ENCODE assay signal across 8 cellular contexts in genomic region chr11:34050967-34051348, GRCh38. TPM values are rescaled to one million over a fixed set of nuclear protein-coding genes. Genes with fewer than 3 reads are reported as not detected.
DNase-seq lines count a peak whose midpoint lies in the region; ATAC-seq, FAIRE-seq and TF ChIP-seq lines count a peak whose summit lies in the region.

No MANE protein-coding gene starts in this region.

- intact Hi-C loops in K562 (cut with micrococcal nuclease), result loop anchor here (2.0 kb wide), 1 partner anchor 54 kb away; no protein-coding TSS in a partner anchor
- intact Hi-C loops in testis (cut with DNase I; ENCODE audit: low total_unique reads), result no loop called here

- POLR2A ChIA-PET in K562 (lab: Yijun Ruan, JAX), result interaction anchor here (0.6 to 2.9 kb wide), 7 partner anchors 9 to 107 kb away, joined by 3 to 14 read pairs (median 4); partner anchors contain the start of gene NAT10

- TF ChIP-seq EP300 in K562 (IDR thresholded peaks at IDR 0.05; ENCODE audit: low read length), result no peak

- H2AFZ ChIP-seq in MM.1S (ENCODE audit: low read length), result peak overlapping the region; percentile 61
- peak overlapping the region; percentile 77 for H2AFZ ChIP-seq in K562 (ENCODE audit: low read depth, low read length)

- H3K79me2 ChIP-seq in MM.1S (ENCODE audit: low read length) (peaks cover 38% of the 10 kb centered on the region), K562 (ENCODE audit: control insufficient read depth, insufficient read depth, low read length) (peaks cover 49% of the 10 kb centered on the region)

- CTCF ChIA-PET in K562 (lab: Yijun Ruan, JAX; ENCODE audit: low intra/inter-chr PET ratio), result no interaction called here

- H3K27me3 ChIP-seq in GM06990 (replicated peaks; ENCODE audit: control insufficient read depth, insufficient read depth, low read length) (no peaks in the 10 kb centered on the region), MM.1S (replicated peaks; ENCODE audit: insufficient read depth, low read length) (no peaks in the 10 kb centered on the region), K562 (ENCODE audit: control insufficient read depth in 2 of 2, insufficient read depth in 2 of 2, low read length in 2 of 2) (no peaks in the 10 kb centered on the region), testis (no peaks in the 10 kb centered on the region)

- TF ChIP-seq CTCF in GM06990 (IDR thresholded peaks at IDR 0.05; ENCODE audit: insufficient read depth, low read length, poor library complexity, severe bottlenecking), result no peak
- TF ChIP-seq CTCF in MM.1S (IDR thresholded peaks at IDR 0.05; ENCODE audit: low read length), result no peak
- TF ChIP-seq CTCF in K562 (IDR thresholded peaks at IDR 0.05 in 2 of 3, conservative IDR thresholded peaks at IDR 0.05 in 1 of 3; ENCODE audit: insufficient read depth in 2 of 3, low read depth in 1 of 3, low read length in 3 of 3), result no peak
- TF ChIP-seq CTCF in testis (IDR thresholded peaks at IDR 0.05), result no peak

- TF ChIP-seq POLR2A in K562 (conservative IDR thresholded peaks at IDR 0.05) (no peak), testis (IDR thresholded peaks at IDR 0.05) (no peak)

- H3K9me3 ChIP-seq in MM.1S (replicated peaks; ENCODE audit: insufficient read depth, low read length) (no peaks in the 10 kb centered on the region), K562 (replicated peaks; ENCODE audit: control insufficient read depth, insufficient read depth, low read depth, low read length) (no peaks in the 10 kb centered on the region), testis (no peaks in the 10 kb centered on the region)

- peak; percentile 1; the same call in 2 of the 3 replicates for ATAC-seq in K562
- ATAC-seq in left lobe of liver, result peak; percentile 13
- no peak for ATAC-seq in HG02798 (IDR thresholded peaks at IDR 0.05; ENCODE audit: poor library complexity, unreplicated experiment)

- H3K36me3 ChIP-seq in GM06990 (ENCODE audit: control insufficient read depth, insufficient read depth, low read length) (peaks cover 2% of the 10 kb centered on the region), MM.1S (replicated peaks; ENCODE audit: insufficient read depth, low read length) (peaks cover 5% of the 10 kb centered on the region), K562 (ENCODE audit: control insufficient read depth, insufficient read depth, low read length) (peaks cover 28% of the 10 kb centered on the region), testis (ENCODE audit: low read depth, missing control alignments) (no peaks in the 10 kb centered on the region)

- H4K20me1 ChIP-seq in MM.1S (ENCODE audit: insufficient read depth, low read length) (peaks cover 19% of the 10 kb centered on the region), K562 (replicated peaks; ENCODE audit: control insufficient read depth, insufficient read depth, low read length) (peaks cover 7% of the 10 kb centered on the region; the same call in 1 of the 2 replicates)

- H3K9me1 ChIP-seq in K562 (ENCODE audit: control insufficient read depth, insufficient read depth, low read length), result no peaks in the 10 kb centered on the region

- TF ChIP-seq RAD21 in K562 (CRISPR knock-in tag; conservative IDR thresholded peaks at IDR 0.05 in 1 of 2, IDR thresholded peaks at IDR 0.05 in 1 of 2), result no peak

- H3K9ac ChIP-seq in MM.1S (ENCODE audit: low read length), result peak overlapping the region; percentile 95
- H3K9ac ChIP-seq in K562 (ENCODE audit: insufficient read depth in 1 of 2, low read depth in 2 of 2, low read length in 2 of 2), result peak overlapping the region; percentile 92 to 99; a peak in 3 of 4 replicates

- no peaks in the 10 kb centered on the region for H3K9me2 ChIP-seq in MM.1S (replicated peaks; ENCODE audit: insufficient read depth, low read length)

- no TSS peak for BruUV-seq in K562 (replicated peaks; lab: Mats Ljungman, UMichigan)

- 2% methylated on average over 8 of the region's 11 CpGs for WGBS in K562 (ENCODE audit: insufficient coverage, low coverage, missing lambda C conversion rate)
- WGBS in testis, 2 donors, result 0% methylated on average over 11 of the region's 11 CpGs

- peak; percentile 19 for FAIRE-seq in K562 (lab: Jason Lieb, UNC)

- H3K4me3 ChIP-seq in GM06990 (replicated peaks; ENCODE audit: low read depth, low read length) (peak overlapping the region; percentile 93), MM.1S (ENCODE audit: low read length) (peak overlapping the region; percentile 96), K562 (peak overlapping the region; percentile 97), testis (peak overlapping the region; percentile 88 to 96)

- in situ Hi-C loops in K562 (cut with MboI), result no loop called here

- peaks cover 16% of the 10 kb centered on the region for H3F3A ChIP-seq in MM.1S (ENCODE audit: insufficient read depth, low read length)

- no peak for DNase-seq in GM06990 (ENCODE audit: extremely low read depth, insufficient read length)
- no peak for DNase-seq in MM.1S
- no peak for DNase-seq in K562 (ENCODE audit: extremely low read depth in 1 of 4, low spot score in 3 of 4)
- DNase-seq in left lobe of liver (ENCODE audit: low spot score), result no peak
- DNase-seq in testis, result no peak
- DNase-seq in pons (ENCODE audit: low spot score), result no peak
- DNase-seq in cerebellar nuclear complex (lab: John Stamatoyannopoulos, UW), result no peak

- H3K4me1 ChIP-seq in MM.1S (ENCODE audit: low read length), result peaks cover 11% of the 10 kb centered on the region; the same call in 1 of the 2 replicates
- peaks cover 13 to 29% of the 10 kb centered on the region in 2 experiments for H3K4me1 ChIP-seq in K562 (replicated peaks in 1 of 2; ENCODE audit: control insufficient read depth in 2 of 2, insufficient read depth in 2 of 2, low read length in 2 of 2)
- peaks cover 23% of the 10 kb centered on the region for H3K4me1 ChIP-seq in testis

- H3K27ac ChIP-seq in MM.1S (ENCODE audit: low read length) (peak overlapping the region; percentile 98; the same call in 1 of the 2 replicates), K562 (ENCODE audit: extremely low read depth, low read depth, low read length) (peak overlapping the region; percentile 97), testis (peak overlapping the region; percentile 97 to 99)

- H3K4me2 ChIP-seq in MM.1S (ENCODE audit: low read depth, low read length), result peak overlapping the region; percentile 74
- peak overlapping the region; percentile 88 for H3K4me2 ChIP-seq in K562 (ENCODE audit: insufficient read depth, low read length)

TF ChIP-seq in K562, 482 proteins besides CTCF, POLR2A, EP300 and RAD21 (continues in another document):
- TF ChIP-seq ZSCAN29 (IDR thresholded peaks at IDR 0.05) (no peak), FOXA3 (CRISPR knock-in tag; conservative IDR thresholded peaks at IDR 0.05 in 1 of 2, IDR thresholded peaks at IDR 0.05 in 1 of 2) (no peak)

RNA-seq across cellular contexts. Expression of gene CAPRIN1, which starts 0.6 kb away (rescaled TPM):
- 130 and 461 TPM in 2 replicates for total RNA-seq in K562 (2011; cell fraction: chromatin; rRNA removed; ENCODE audit: low replicate concordance)
- 84.2 and 92.2 TPM in 2 replicates for total RNA-seq in K562 (2011; cell fraction: nucleolus; rRNA removed)
- total RNA-seq in K562 (2011; cell fraction: nucleoplasm; rRNA removed), result 188 and 293 TPM in 2 replicates
- total RNA-seq in K562 (2014; rRNA removed) (216 and 244 TPM in 2 replicates), K562 (2014; rRNA removed; fragmentation: Illumina TruSeq; extraction: Trizol) (226 and 247 TPM in 2 replicates), K562 (2015; rRNA removed; fragmentation: Illumina TruSeq; extraction: Trizol) (237 and 246 TPM in 2 replicates), K562 (2021) (252 and 263 TPM in 2 replicates), left lobe of liver (68.6 TPM), testis (100 to 1,000 TPM; 281 to 377 TPM)
- polyA plus RNA-seq in K562 (2011; rRNA removed) (255 and 269 TPM in 2 replicates), K562 (2014; fragmentation: Illumina TruSeq; extraction: Trizol) (235 and 271 TPM in 2 replicates), K562 (2014; fragmentation: Nextera tagmentation; extraction: Ambion mirVana) (10 to 100 TPM; 49.6 to 51.8 TPM), K562 (2014; rRNA removed) (181 and 188 TPM in 2 replicates), testis (ENCODE audit: insufficient read depth, low read depth, low replicate concordance) (419 TPM)
- polyA plus RNA-seq in K562 (2011; cell fraction: cytosol; rRNA removed), result 244 and 252 TPM in 2 replicates
- polyA plus RNA-seq in K562 (2011; cell fraction: nucleus; rRNA removed), result 170 and 222 TPM in 2 replicates
- 154 and 186 TPM in 2 replicates for polyA plus RNA-seq in K562 (2012)
- 519 and 530 TPM in 2 replicates for polyA minus RNA-seq in K562 (2011; rRNA and poly(A)+ RNA removed)
- polyA minus RNA-seq in K562 (2011; cell fraction: cytosol; rRNA and poly(A)+ RNA removed), result 168 and 225 TPM in 2 replicates
- polyA minus RNA-seq in K562 (2011; cell fraction: nucleus; rRNA and poly(A)+ RNA removed), result 89.8 and 158 TPM in 2 replicates

RNA-seq across cellular contexts. Expression of gene NAT10, which starts 54.5 kb away (rescaled TPM):
- 165 and 174 TPM in 2 replicates for total RNA-seq in K562 (2011; cell fraction: chromatin; rRNA removed; ENCODE audit: low replicate concordance)
- total RNA-seq in K562 (2011; cell fraction: nucleolus; rRNA removed), result 86.5 and 93.6 TPM in 2 replicates
- 106 and 112 TPM in 2 replicates for total RNA-seq in K562 (2011; cell fraction: nucleoplasm; rRNA removed)
- total RNA-seq in K562 (2014; rRNA removed) (59.5 and 68.0 TPM in 2 replicates), K562 (2014; rRNA removed; fragmentation: Illumina TruSeq; extraction: Trizol) (69.0 and 71.1 TPM in 2 replicates), K562 (2015; rRNA removed; fragmentation: Illumina TruSeq; extraction: Trizol) (91.3 and 92.9 TPM in 2 replicates), K562 (2021) (125 and 127 TPM in 2 replicates), left lobe of liver (12.9 TPM), testis (10 to 100 TPM; 47.7 to 50.5 TPM)
- polyA plus RNA-seq in K562 (2011; rRNA removed) (86.3 and 96.5 TPM in 2 replicates), K562 (2014; fragmentation: Illumina TruSeq; extraction: Trizol) (91.3 and 98.2 TPM in 2 replicates), K562 (2014; fragmentation: Nextera tagmentation; extraction: Ambion mirVana) (100 to 1,000 TPM in 1 of 2 experiments, 10 to 100 TPM in 1; 55.4 to 122 TPM), K562 (2014; rRNA removed) (62.4 and 73.4 TPM in 2 replicates), testis (ENCODE audit: insufficient read depth, low read depth, low replicate concordance) (49.9 TPM)
- 79.8 and 93.3 TPM in 2 replicates for polyA plus RNA-seq in K562 (2011; cell fraction: cytosol; rRNA removed)
- 120 and 143 TPM in 2 replicates for polyA plus RNA-seq in K562 (2011; cell fraction: nucleus; rRNA removed)
- polyA plus RNA-seq in K562 (2012), result 54.7 and 77.0 TPM in 2 replicates
- 131 and 145 TPM in 2 replicates for polyA minus RNA-seq in K562 (2011; rRNA and poly(A)+ RNA removed)
- 100 and 108 TPM in 2 replicates for polyA minus RNA-seq in K562 (2011; cell fraction: cytosol; rRNA and poly(A)+ RNA removed)
- 60.0 and 82.5 TPM in 2 replicates for polyA minus RNA-seq in K562 (2011; cell fraction: nucleus; rRNA and poly(A)+ RNA removed)
